ENCODE assay signal across 12 cellular contexts in genomic region chrX:29617725-29618124, GRCh38.
A peak's percentile ranks its signal among the peaks of the same experiment; 100 is the strongest.
DNase-seq lines count a peak whose midpoint lies in the region; ATAC-seq and TF ChIP-seq lines count a peak whose summit lies in the region.
"Had no signal": no experiment of that assay in that cellular context is flagged by ENCODE, and none has a peak within 500 bp of the region (broad histone marks: within the 10 kb centered on the region; RNA-seq: fewer than 3 reads in every experiment).

No MANE protein-coding gene starts in this region.

- H3K4me3 ChIP-seq in GM12875 (ENCODE audit: low read depth, low read length) = no peak overlapping the region
- no peak overlapping the region for H3K4me3 ChIP-seq in effector memory CD4-positive, alpha-beta T cell (ENCODE audit: insufficient read depth, low read depth, low read length, poor library complexity, severe bottlenecking)
- H3K4me3 ChIP-seq: heart right ventricle had no signal

- H3K27me3 Mint-ChIP-seq in activated naive CD4-positive, alpha-beta T cell treated with anti-CD3 and anti-CD28 coated beads, Interleukin-2, amount 10 ng/mL, durations not matched to agents 7 days and 5 days = no peaks in the 10 kb centered on the region
- H3K27me3 Mint-ChIP-seq: activated CD4-positive, alpha-beta T cell treated with anti-CD3 and anti-CD28 coated beads, Interleukin-2, amount 10 ng/mL, durations not matched to agents 24 days and 14 days had no signal

- H3K36me3 ChIP-seq in effector memory CD4-positive, alpha-beta T cell (ENCODE audit: control insufficient read depth, insufficient read depth, low read length) = no peaks in the 10 kb centered on the region
- H3K36me3 ChIP-seq: heart right ventricle had no signal

- H3K27ac ChIP-seq in 22Rv1 (no peak overlapping the region), foreskin keratinocyte (no peak overlapping the region)
- no peak overlapping the region for H3K27ac ChIP-seq in effector memory CD4-positive, alpha-beta T cell (ENCODE audit: insufficient read depth, low read length, poor library complexity, severe bottlenecking)
- H3K27ac ChIP-seq: heart right ventricle had no signal

- CTCF ChIA-PET in activated naive CD4-positive, alpha-beta T cell treated with anti-CD3 and anti-CD28 coated beads, Interleukin-2, amount 10 ng/mL, durations not matched to agents 7 days and 5 days (lab: Charles Lee) = no interaction called here

- DNase-seq in foreskin keratinocyte (no peak), LoVo (ENCODE audit: low spot score) (no peak)
- DNase-seq in activated naive CD4-positive, alpha-beta T cell treated with anti-CD3 and anti-CD28 coated beads, Interleukin-2, amount 10 ng/mL, durations not matched to agents 7 days and 5 days = no peak
- DNase-seq in activated CD4-positive, alpha-beta T cell treated with anti-CD3 and anti-CD28 coated beads, Interleukin-2, amount 50 U/mL, for 48 hours = no peak
- no peak for DNase-seq in effector memory CD4-positive, alpha-beta T cell
- DNase-seq: activated CD4-positive, alpha-beta T cell treated with anti-CD3 and anti-CD28 coated beads, Interleukin-2, amount 10 ng/mL, durations not matched to agents 24 days and 14 days; heart right ventricle; NCI-H446 treated with DMSO at 0.1 percent for 48 hours had no signal

- H3K9me3 ChIP-seq in effector memory CD4-positive, alpha-beta T cell (ENCODE audit: control insufficient read depth, low read length) = no peaks in the 10 kb centered on the region
- H3K9me3 ChIP-seq: heart right ventricle had no signal

- H3K4me3 Mint-ChIP-seq in activated naive CD4-positive, alpha-beta T cell treated with anti-CD3 and anti-CD28 coated beads, Interleukin-2, amount 10 ng/mL, durations not matched to agents 7 days and 5 days = no peak overlapping the region
- H3K4me3 Mint-ChIP-seq: activated CD4-positive, alpha-beta T cell treated with anti-CD3 and anti-CD28 coated beads, Interleukin-2, amount 10 ng/mL, durations not matched to agents 24 days and 14 days; CD14-positive monocyte had no signal

- no peaks in the 10 kb centered on the region for H3K4me1 ChIP-seq in foreskin keratinocyte
- no peaks in the 10 kb centered on the region for H3K4me1 ChIP-seq in effector memory CD4-positive, alpha-beta T cell (ENCODE audit: control insufficient read depth, insufficient read depth, low read length, poor library complexity, severe bottlenecking)
- H3K4me1 ChIP-seq: heart right ventricle had no signal

- peaks cover 2% of the 10 kb centered on the region for H3K9me3 Mint-ChIP-seq in activated naive CD4-positive, alpha-beta T cell treated with anti-CD3 and anti-CD28 coated beads, Interleukin-2, amount 10 ng/mL, durations not matched to agents 7 days and 5 days
- H3K9me3 Mint-ChIP-seq: activated CD4-positive, alpha-beta T cell treated with anti-CD3 and anti-CD28 coated beads, Interleukin-2, amount 10 ng/mL, durations not matched to agents 24 days and 14 days; CD14-positive monocyte had no signal

- H3K27ac Mint-ChIP-seq in activated naive CD4-positive, alpha-beta T cell treated with anti-CD3 and anti-CD28 coated beads, Interleukin-2, amount 10 ng/mL, durations not matched to agents 7 days and 5 days = no peak overlapping the region
- H3K27ac Mint-ChIP-seq: activated CD4-positive, alpha-beta T cell treated with anti-CD3 and anti-CD28 coated beads, Interleukin-2, amount 10 ng/mL, durations not matched to agents 24 days and 14 days; CD14-positive monocyte had no signal

- H3K36me3 Mint-ChIP-seq in activated naive CD4-positive, alpha-beta T cell treated with anti-CD3 and anti-CD28 coated beads, Interleukin-2, amount 10 ng/mL, durations not matched to agents 7 days and 5 days = no peaks in the 10 kb centered on the region
- H3K36me3 Mint-ChIP-seq: CD14-positive monocyte had no signal

- ATAC-seq in SK-N-SH treated with all-trans-retinoic acid at 6 μM for 48 hours = peak; percentile 87
- no peak for ATAC-seq in foreskin keratinocyte
- ATAC-seq: heart right ventricle had no signal

- TF ChIP-seq CTCF in 22Rv1 (IDR thresholded peaks at IDR 0.05) = peak; percentile 28
- 0 out of 2 replicates have a peak, but pooled peaks have one; percentile 9 for TF ChIP-seq CTCF in GM12875 (IDR thresholded peaks at IDR 0.05; ENCODE audit: borderline replicate concordance, insufficient read depth, low read depth, low read length)
- peak; percentile 41 for TF ChIP-seq CTCF in foreskin keratinocyte (conservative IDR thresholded peaks at IDR 0.05)

- no peaks in the 10 kb centered on the region for H3K27me3 ChIP-seq in foreskin keratinocyte
- H3K27me3 ChIP-seq in effector memory CD4-positive, alpha-beta T cell (replicated peaks; ENCODE audit: control insufficient read depth, insufficient read depth, low read length, poor library complexity, severe bottlenecking) = no peaks in the 10 kb centered on the region
- H3K27me3 ChIP-seq: heart right ventricle had no signal

- no peaks in the 10 kb centered on the region for H3K4me1 Mint-ChIP-seq in activated naive CD4-positive, alpha-beta T cell treated with anti-CD3 and anti-CD28 coated beads, Interleukin-2, amount 10 ng/mL, durations not matched to agents 7 days and 5 days
- H3K4me1 Mint-ChIP-seq: activated CD4-positive, alpha-beta T cell treated with anti-CD3 and anti-CD28 coated beads, Interleukin-2, amount 10 ng/mL, durations not matched to agents 24 days and 14 days; CD14-positive monocyte had no signal

TF ChIP-seq in SK-N-SH treated with all-trans-retinoic acid at 6 μM for 48 hours, 23 proteins besides CTCF, POLR2A, EP300 and RAD21:
- TF ChIP-seq ARNTL (CRISPR knock-in tag; IDR thresholded peaks at IDR 0.05; ENCODE audit: borderline replicate concordance, low read depth) (no peak), RARB (CRISPR knock-in tag; IDR thresholded peaks at IDR 0.05) (no peak), CSDC2 (CRISPR knock-in tag; IDR thresholded peaks at IDR 0.05) (no peak), TSHZ2 (CRISPR knock-in tag; IDR thresholded peaks at IDR 0.05) (no peak), CREB5 (CRISPR knock-in tag; IDR thresholded peaks at IDR 0.05; ENCODE audit: low read depth) (no peak), ZC3H10 (CRISPR knock-in tag; IDR thresholded peaks at IDR 0.05) (no peak), ZFP3 (CRISPR knock-in tag; IDR thresholded peaks at IDR 0.05) (no peak), ESRRG (CRISPR knock-in tag; IDR thresholded peaks at IDR 0.05) (no peak)
TF ChIP-seq in SK-N-SH treated with all-trans-retinoic acid at 6 μM for 48 hours: peak in this region for 0.
